In genomic region chr15:94586099-94586498, GRCh38 we compare ENCODE assay signal across 16 cellular contexts.
A peak's percentile ranks its signal among the peaks of the same experiment; 100 is the strongest.
DNase-seq lines count a peak whose midpoint lies in the region; ATAC-seq and TF ChIP-seq lines count a peak whose summit lies in the region.
"Had no signal": no experiment of that assay in that cellular context is flagged by ENCODE, and none has a peak within 500 bp of the region (broad histone marks: within the 10 kb centered on the region; RNA-seq: fewer than 3 reads in every experiment).

No MANE protein-coding gene starts in this region.

- no TSS peak for BruUV-seq in Caco-2 (replicated peaks; lab: Mats Ljungman, UMichigan)

- TF ChIP-seq EP300 in tibial nerve (IDR thresholded peaks at IDR 0.05): no peak

- H3K36me3 ChIP-seq in Caco-2 (ENCODE audit: control insufficient read depth, insufficient read depth, low read length): no peaks in the 10 kb centered on the region
- no peaks in the 10 kb centered on the region for H3K36me3 ChIP-seq in tibial nerve
- H3K36me3 ChIP-seq: BLaER1 had no signal

- TF ChIP-seq CTCF in Caco-2 (IDR thresholded peaks at IDR 0.05; ENCODE audit: insufficient read depth in 1 of 2, low read depth in 1 of 2, low read length in 1 of 2, severe bottlenecking in 1 of 2, unreplicated experiment in 1 of 2) (no peak), tibial nerve (IDR thresholded peaks at IDR 0.05) (no peak)

- POLR2A ChIA-PET in Caco-2 (lab: Charles Lee): no interaction called here

- DNase-seq in Caco-2: no peak
- DNase-seq in NCI-H526 treated with DMSO at 0.1 percent for 48 hours (lab: John Stamatoyannopoulos, UW): no peak
- DNase-seq in tibial nerve (ENCODE audit: low spot score in 2 of 2): no peak
- DNase-seq in cortex of kidney (lab: John Stamatoyannopoulos, UW): no peak
- DNase-seq: activated CD4-positive, CD25-positive, alpha-beta regulatory T cell treated with anti-CD3 and anti-CD28 coated beads, Interleukin-2, amount 50 U/mL, for 72 hours; activated gamma-delta T cell; central memory CD4-positive, alpha-beta T cell; NCI-H1417 treated with DMSO at 0.1 percent for 48 hours; psoas muscle; stimulated activated CD4-positive, alpha-beta T cell treated with anti-CD3 and anti-CD28 coated beads, Interleukin-2, amount 100 ng/mL, for 48 hours had no signal

- TF ChIP-seq POLR2A in tibial nerve (IDR thresholded peaks at IDR 0.05): no peak

- intact Hi-C loops in Caco-2 (cut with micrococcal nuclease; ENCODE audit: unreplicated experiment): loop anchor here (10.0 kb wide), 1 partner anchor 439 kb away; no protein-coding TSS in a partner anchor

- H3K4me3 ChIP-seq in Caco-2 (ENCODE audit: low read depth, low read length): no peak overlapping the region
- H3K4me3 ChIP-seq in tibial nerve: no peak overlapping the region
- H3K4me3 ChIP-seq: BLaER1, psoas muscle, SK-N-MC had no signal

- CTCF ChIA-PET in Caco-2 (lab: Charles Lee): no interaction called here

- peaks cover 9% of the 10 kb centered on the region for H3K27me3 Mint-ChIP-seq in Caco-2 (ENCODE audit: insufficient read depth, unreplicated experiment)

- H3K9me3 Mint-ChIP-seq in Caco-2 (ENCODE audit: unreplicated experiment): no peaks in the 10 kb centered on the region

- 62 to 81% methylated on average over 3 of the region's 3 CpGs for WGBS in tibial nerve, 2 donors

- H3K4me1 ChIP-seq in Caco-2 (no peaks in the 10 kb centered on the region), tibial nerve (peaks cover 0 to 12% (median 0%) of the 10 kb centered on the region in 4 donors)
- H3K4me1 ChIP-seq: psoas muscle had no signal

- H3K9me3 ChIP-seq in Caco-2: no peaks in the 10 kb centered on the region
- no peaks in the 10 kb centered on the region for H3K9me3 ChIP-seq in tibial nerve
- H3K9me3 ChIP-seq: BLaER1, psoas muscle had no signal

- H3K27ac ChIP-seq in tibial nerve: no peak overlapping the region
- H3K27ac ChIP-seq: BLaER1, psoas muscle, SK-N-MC had no signal

- H3K27ac Mint-ChIP-seq in Caco-2 (ENCODE audit: unreplicated experiment): no peak overlapping the region

- peak; percentile 59 for ATAC-seq in GM18520 (IDR thresholded peaks at IDR 0.05; ENCODE audit: unreplicated experiment)
- peak; percentile 74 for ATAC-seq in GM21360 (IDR thresholded peaks at IDR 0.05; ENCODE audit: unreplicated experiment)
- peak; percentile 64 for ATAC-seq in HG02884 (IDR thresholded peaks at IDR 0.05; ENCODE audit: unreplicated experiment)
- ATAC-seq in HG03558 (IDR thresholded peaks at IDR 0.05; ENCODE audit: extremely low read depth, unreplicated experiment): peak; percentile 31
- ATAC-seq: psoas muscle had no signal

- no peak overlapping the region for H3K4me3 Mint-ChIP-seq in Caco-2 (ENCODE audit: unreplicated experiment)

- H3K4me1 Mint-ChIP-seq in Caco-2 (ENCODE audit: low read depth, unreplicated experiment): no peaks in the 10 kb centered on the region

- H3K27me3 ChIP-seq in Caco-2 (replicated peaks; ENCODE audit: control insufficient read depth, insufficient read depth, low read length): no peaks in the 10 kb centered on the region
- no peaks in the 10 kb centered on the region for H3K27me3 ChIP-seq in tibial nerve

- no peaks in the 10 kb centered on the region for H3K36me3 Mint-ChIP-seq in Caco-2 (ENCODE audit: insufficient read depth, unreplicated experiment)
